In the genomic region with DNA sequence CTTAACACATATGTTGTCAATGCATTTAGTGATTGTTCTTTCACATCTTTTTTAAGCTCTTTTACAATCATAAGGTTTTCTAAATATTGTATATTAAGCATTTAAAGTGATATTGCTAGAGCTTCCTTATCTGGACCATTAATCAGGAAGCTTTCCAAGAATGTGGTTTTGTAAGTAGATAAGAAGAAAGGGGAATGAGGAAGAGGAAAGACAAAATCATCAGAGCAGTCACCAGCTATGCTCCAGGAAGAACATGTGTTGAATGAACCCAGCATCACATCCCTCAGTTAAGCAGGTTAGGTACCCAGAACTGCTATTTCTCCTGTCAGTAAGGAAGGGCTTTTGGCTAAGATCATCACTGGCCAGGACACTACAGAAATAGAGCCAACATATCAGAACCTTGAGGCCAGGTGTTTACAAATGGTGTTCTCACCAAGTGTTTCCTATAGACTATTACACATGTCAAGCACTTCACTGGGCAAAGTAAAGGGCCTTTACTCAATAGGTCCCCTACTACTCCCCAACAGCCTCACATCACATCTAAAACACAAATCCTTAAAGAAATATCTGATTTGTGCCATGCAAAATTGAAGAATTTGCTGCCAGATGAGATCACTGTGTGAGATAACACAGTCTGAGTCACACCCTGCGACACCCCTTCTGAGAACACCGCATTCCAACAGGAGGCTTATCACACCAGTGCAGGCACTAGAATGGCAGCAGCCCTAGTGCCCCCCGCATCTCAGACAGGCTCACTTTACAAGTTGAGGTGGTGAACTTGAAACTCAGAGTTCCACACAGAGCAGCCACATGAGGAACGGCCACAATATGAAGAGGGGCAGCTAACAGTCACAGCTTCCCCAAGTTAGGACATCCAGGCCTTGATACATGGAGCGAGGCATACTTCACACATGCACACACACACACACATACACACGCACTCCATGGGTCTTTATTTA, we compare ENCODE assay signal across 1 cellular context.
TF ChIP-seq lines count a peak whose summit lies in the region.

No MANE protein-coding gene starts in this region.

TF ChIP-seq in K562, 482 proteins besides CTCF, POLR2A, EP300 and RAD21 (continues in another document):
- TF ChIP-seq GABPB2 (CRISPR knock-in tag; conservative IDR thresholded peaks at IDR 0.05) (no peak), KDM1A (IDR thresholded peaks at IDR 0.05) (peak; percentile 78 to 86), ATF7 (IDR thresholded peaks at IDR 0.05) (peak; percentile 82), STAT5A (IDR thresholded peaks at IDR 0.05; ENCODE audit: borderline replicate concordance, low read length) (peak; percentile 90), MAFF (IDR thresholded peaks at IDR 0.05; ENCODE audit: low read length) (no peak), MIER1 (IDR thresholded peaks at IDR 0.05; ENCODE audit: low read depth) (peak; percentile 77), HDAC3 (IDR thresholded peaks at IDR 0.05; ENCODE audit: borderline replicate concordance, partially characterized antibody) (peak; percentile 50), ZNF830 (CRISPR knock-in tag; IDR thresholded peaks at IDR 0.05) (no peak), ATF3 (IDR thresholded peaks at IDR 0.05) (peak; percentile 94), ATF3 (CRISPR knock-in tag; conservative IDR thresholded peaks at IDR 0.05) (peak; percentile 80; the same call in 1 of the 2 replicates), KAT8 (IDR thresholded peaks at IDR 0.05; ENCODE audit: low read depth) (no peak), ETV6 (IDR thresholded peaks at IDR 0.05; ENCODE audit: borderline replicate concordance in 1 of 2, low read depth in 2 of 2, low read length in 1 of 2) (no peak), ETV6 (CRISPR knock-in tag; IDR thresholded peaks at IDR 0.05; ENCODE audit: borderline replicate concordance) (no peak), TARDBP (IDR thresholded peaks at IDR 0.05) (peak; percentile 51; the same call in 1 of the 2 replicates), LEF1 (IDR thresholded peaks at IDR 0.05) (peak; percentile 89), SIN3A (IDR thresholded peaks at IDR 0.05; ENCODE audit: borderline replicate concordance in 2 of 2, control insufficient read depth in 1 of 2, low read depth in 2 of 2, low read length in 2 of 2) (no peak), ATF4 (CRISPR knock-in tag; IDR thresholded peaks at IDR 0.05) (0 out of 2 replicates have a peak, but pooled peaks have one; percentile 54), BCOR (IDR thresholded peaks at IDR 0.05) (peak; percentile 43; the same call in 1 of the 2 replicates), CREB1 (IDR thresholded peaks at IDR 0.05) (0 out of 2 replicates have a peak, but pooled peaks have one; percentile 27), CREB1 (CRISPR knock-in tag; IDR thresholded peaks at IDR 0.05) (0 out of 2 replicates have a peak, but pooled peaks have one; percentile 22), PRMT5 (CRISPR knock-in tag; IDR thresholded peaks at IDR 0.05) (no peak), RBM25 (IDR thresholded peaks at IDR 0.05; ENCODE audit: low read depth, low read length, severe bottlenecking) (no peak), CTBP1 (IDR thresholded peaks at IDR 0.05; ENCODE audit: borderline replicate concordance) (peak; percentile 69), BCL6 (CRISPR knock-in tag; IDR thresholded peaks at IDR 0.05) (peak; percentile 96; the same call in 1 of the 2 replicates), CCNT2 (IDR thresholded peaks at IDR 0.05; ENCODE audit: borderline replicate concordance, extremely low read depth, insufficient read length, low read depth, low read length) (peak; percentile 86), NR2C2 (CRISPR knock-in tag; IDR thresholded peaks at IDR 0.05) (no peak), NR2C2 (tag; IDR thresholded peaks at IDR 0.05) (0 out of 2 replicates have a peak, but pooled peaks have one; percentile 24), ZNF75A (CRISPR knock-in tag; IDR thresholded peaks at IDR 0.05) (no peak), UBTF (IDR thresholded peaks at IDR 0.05; ENCODE audit: borderline replicate concordance in 1 of 2, low read depth in 2 of 2, low read length in 2 of 2) (0 out of 4 replicates have a peak, but pooled peaks of 1 of the 2 experiments have one; percentile 20), MYC (IDR thresholded peaks at IDR 0.05; ENCODE audit: low read depth, low read length) (0 out of 2 replicates have a peak, but pooled peaks have one; percentile 9), MYC (CRISPR knock-in tag; IDR thresholded peaks at IDR 0.05; ENCODE audit: borderline replicate concordance, low read depth) (no peak), MEIS2 (IDR thresholded peaks at IDR 0.05; ENCODE audit: partially characterized antibody) (peak; percentile 68), EGR1 (conservative IDR thresholded peaks at IDR 0.05) (peak; percentile 23; the same call in 1 of the 2 replicates), CEBPG (CRISPR knock-in tag; IDR thresholded peaks at IDR 0.05) (no peak), CEBPG (tag; conservative IDR thresholded peaks at IDR 0.05 in 1 of 2, IDR thresholded peaks at IDR 0.05 in 1 of 2) (0 out of 4 replicates have a peak, but pooled peaks of 1 of the 2 experiments have one; percentile 16), PHF20 (IDR thresholded peaks at IDR 0.05; ENCODE audit: partially characterized antibody) (no peak), SP2 (IDR thresholded peaks at IDR 0.05; ENCODE audit: extremely low read depth, low read depth, low read length, poor library complexity, severe bottlenecking) (no peak), GABPA (tag; conservative IDR thresholded peaks at IDR 0.05; ENCODE audit: low read depth) (0 out of 2 replicates have a peak, but pooled peaks have one; percentile 22), ZBTB7A (IDR thresholded peaks at IDR 0.05; ENCODE audit: borderline replicate concordance, control insufficient read depth, low read depth, low read length) (peak; percentile 61), MTA2 (IDR thresholded peaks at IDR 0.05; ENCODE audit: low read depth) (peak; percentile 92), ZNF175 (CRISPR knock-in tag; IDR thresholded peaks at IDR 0.05; ENCODE audit: low read depth) (0 out of 2 replicates have a peak, but pooled peaks have one; percentile 63), ZBTB49 (CRISPR knock-in tag; IDR thresholded peaks at IDR 0.05; ENCODE audit: borderline replicate concordance) (no peak), ZBTB2 (IDR thresholded peaks at IDR 0.05) (peak; percentile 70; the same call in 1 of the 2 replicates), MEF2A (IDR thresholded peaks at IDR 0.05; ENCODE audit: control insufficient read depth, low read depth, low read length) (peak; percentile 6; the same call in 1 of the 2 replicates), NFIC (IDR thresholded peaks at IDR 0.05) (peak; percentile 78), HMBOX1 (IDR thresholded peaks at IDR 0.05) (peak; percentile 72), NFATC3 (IDR thresholded peaks at IDR 0.05) (no peak)
- TF ChIP-seq, protein P1, sequence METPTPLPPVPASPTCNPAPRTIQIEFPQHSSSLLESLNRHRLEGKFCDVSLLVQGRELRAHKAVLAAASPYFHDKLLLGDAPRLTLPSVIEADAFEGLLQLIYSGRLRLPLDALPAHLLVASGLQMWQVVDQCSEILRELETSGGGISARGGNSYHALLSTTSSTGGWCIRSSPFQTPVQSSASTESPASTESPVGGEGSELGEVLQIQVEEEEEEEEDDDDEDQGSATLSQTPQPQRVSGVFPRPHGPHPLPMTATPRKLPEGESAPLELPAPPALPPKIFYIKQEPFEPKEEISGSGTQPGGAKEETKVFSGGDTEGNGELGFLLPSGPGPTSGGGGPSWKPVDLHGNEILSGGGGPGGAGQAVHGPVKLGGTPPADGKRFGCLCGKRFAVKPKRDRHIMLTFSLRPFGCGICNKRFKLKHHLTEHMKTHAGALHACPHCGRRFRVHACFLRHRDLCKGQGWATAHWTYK (CRISPR knock-in tag; IDR thresholded peaks at IDR 0.05) = peak; percentile 96
- TF ChIP-seq, protein P2, sequence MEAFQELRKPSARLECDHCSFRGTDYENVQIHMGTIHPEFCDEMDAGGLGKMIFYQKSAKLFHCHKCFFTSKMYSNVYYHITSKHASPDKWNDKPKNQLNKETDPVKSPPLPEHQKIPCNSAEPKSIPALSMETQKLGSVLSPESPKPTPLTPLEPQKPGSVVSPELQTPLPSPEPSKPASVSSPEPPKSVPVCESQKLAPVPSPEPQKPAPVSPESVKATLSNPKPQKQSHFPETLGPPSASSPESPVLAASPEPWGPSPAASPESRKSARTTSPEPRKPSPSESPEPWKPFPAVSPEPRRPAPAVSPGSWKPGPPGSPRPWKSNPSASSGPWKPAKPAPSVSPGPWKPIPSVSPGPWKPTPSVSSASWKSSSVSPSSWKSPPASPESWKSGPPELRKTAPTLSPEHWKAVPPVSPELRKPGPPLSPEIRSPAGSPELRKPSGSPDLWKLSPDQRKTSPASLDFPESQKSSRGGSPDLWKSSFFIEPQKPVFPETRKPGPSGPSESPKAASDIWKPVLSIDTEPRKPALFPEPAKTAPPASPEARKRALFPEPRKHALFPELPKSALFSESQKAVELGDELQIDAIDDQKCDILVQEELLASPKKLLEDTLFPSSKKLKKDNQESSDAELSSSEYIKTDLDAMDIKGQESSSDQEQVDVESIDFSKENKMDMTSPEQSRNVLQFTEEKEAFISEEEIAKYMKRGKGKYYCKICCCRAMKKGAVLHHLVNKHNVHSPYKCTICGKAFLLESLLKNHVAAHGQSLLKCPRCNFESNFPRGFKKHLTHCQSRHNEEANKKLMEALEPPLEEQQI (IDR thresholded peaks at IDR 0.05) = peak; percentile 84
- TF ChIP-seq, protein P3, sequence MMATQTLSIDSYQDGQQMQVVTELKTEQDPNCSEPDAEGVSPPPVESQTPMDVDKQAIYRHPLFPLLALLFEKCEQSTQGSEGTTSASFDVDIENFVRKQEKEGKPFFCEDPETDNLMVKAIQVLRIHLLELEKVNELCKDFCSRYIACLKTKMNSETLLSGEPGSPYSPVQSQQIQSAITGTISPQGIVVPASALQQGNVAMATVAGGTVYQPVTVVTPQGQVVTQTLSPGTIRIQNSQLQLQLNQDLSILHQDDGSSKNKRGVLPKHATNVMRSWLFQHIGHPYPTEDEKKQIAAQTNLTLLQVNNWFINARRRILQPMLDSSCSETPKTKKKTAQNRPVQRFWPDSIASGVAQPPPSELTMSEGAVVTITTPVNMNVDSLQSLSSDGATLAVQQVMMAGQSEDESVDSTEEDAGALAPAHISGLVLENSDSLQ (IDR thresholded peaks at IDR 0.05) = peak; percentile 56; the same call in 1 of the 2 replicates
